Comparison of ENCODE assay signal across 9 cellular contexts in the genomic region with DNA sequence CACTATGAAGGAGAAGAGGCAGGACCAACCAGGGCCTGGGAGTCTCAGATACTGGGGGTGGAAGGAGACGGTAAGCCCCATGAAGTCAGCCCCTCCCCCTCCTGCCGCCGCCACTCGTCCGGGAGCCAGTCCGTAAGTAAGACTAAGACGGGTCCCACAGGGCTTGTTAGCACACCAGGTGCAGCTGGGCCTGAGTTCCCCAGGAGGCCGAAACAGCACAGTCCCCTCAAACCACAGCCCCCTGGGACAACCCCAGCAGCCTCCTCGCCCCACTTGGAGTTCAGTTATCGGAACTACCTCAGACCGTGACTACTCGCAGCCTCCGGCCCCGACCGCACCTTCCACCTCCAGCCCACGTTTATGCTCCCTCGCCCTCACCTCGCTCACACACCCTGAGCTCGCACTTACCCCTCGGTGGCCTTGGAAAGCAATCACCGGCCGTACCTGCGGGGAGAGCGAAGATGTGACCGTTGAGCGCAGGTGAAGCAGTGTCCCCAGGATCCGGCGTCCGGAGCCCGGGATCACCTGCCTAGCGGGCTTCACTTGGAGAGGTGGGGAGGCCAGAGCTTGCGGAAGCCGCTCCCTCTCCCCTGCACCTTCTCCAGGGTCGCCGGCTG. TPM values are rescaled to one million over a fixed set of nuclear protein-coding genes. Genes with fewer than 3 reads are reported as not detected.
DNase-seq lines count a peak whose midpoint lies in the region; ATAC-seq, FAIRE-seq and TF ChIP-seq lines count a peak whose summit lies in the region.
"Had no signal": no experiment of that assay in that cellular context is flagged by ENCODE, and none has a peak within 500 bp of the region (broad histone marks: within the 10 kb centered on the region; RNA-seq: fewer than 3 reads in every experiment).

No MANE protein-coding gene starts in this region.

- TF ChIP-seq CTCF in AG04449 (IDR thresholded peaks at IDR 0.05; ENCODE audit: insufficient read depth, low read length, missing control alignments) (no peak), Peyer's patch (IDR thresholded peaks at IDR 0.05) (no peak)

- no peaks in the 10 kb centered on the region for H3K27me3 ChIP-seq in Peyer's patch

- no peak for FAIRE-seq in HTR-8/SVneo (lab: Jason Lieb, UNC)

- CTCF ChIA-PET in AG04449 (lab: Yijun Ruan, JAX), result interaction anchor here (0.9 to 4.4 kb wide), 8 partner anchors 7 to 490 kb away, joined by 3 to 34 read pairs (median 10); partner anchors contain the start of gene SERF2

- peak overlapping the region; percentile 94 to 97 for H3K4me3 Mint-ChIP-seq in effector memory CD8-positive, alpha-beta T cell
- H3K4me3 Mint-ChIP-seq in naive thymus-derived CD8-positive, alpha-beta T cell, result peak overlapping the region; percentile 92 to 97 (median 96)

- peaks cover 56% of the 10 kb centered on the region for H3K36me3 Mint-ChIP-seq in effector memory CD8-positive, alpha-beta T cell (ENCODE audit: insufficient read depth)
- H3K36me3 Mint-ChIP-seq in naive thymus-derived CD8-positive, alpha-beta T cell, result peaks cover 0 to 21% (median 9%) of the 10 kb centered on the region in 3 donors

- H3K27ac Mint-ChIP-seq in effector memory CD8-positive, alpha-beta T cell, result peak overlapping the region in 1 of 2 donors; percentile 93
- H3K27ac Mint-ChIP-seq in naive thymus-derived CD8-positive, alpha-beta T cell, result peak overlapping the region in 8 of 10 donors; percentile 28 to 95 (median 90)

- H3K9me3 ChIP-seq in Peyer's patch, result no peaks in the 10 kb centered on the region

- TF ChIP-seq POLR2A in Peyer's patch (IDR thresholded peaks at IDR 0.05), result no peak

- POLR2A ChIA-PET in AG04449 (lab: Yijun Ruan, JAX), result interaction anchor here (0.5 to 1.5 kb wide), 6 partner anchors 11 to 733 kb away, joined by 3 to 8 read pairs (median 4); partner anchors contain the start of genes HYPK and SERINC4
- POLR2A ChIA-PET in naive thymus-derived CD8-positive, alpha-beta T cell (lab: Charles Lee), result interaction anchor here (0.6 to 4.7 kb wide), 9 partner anchors 8 to 1285 kb away, joined by 3 to 48 read pairs (median 9); partner anchors contain the start of genes HYPK, MFAP1, SERF2 and SERINC4

- peak overlapping the region; percentile 85 to 98 (median 90) for H3K27ac ChIP-seq in Peyer's patch

- ATAC-seq in GM18858 (IDR thresholded peaks at IDR 0.05; ENCODE audit: unreplicated experiment) (peak; percentile 51), HG02973 (IDR thresholded peaks at IDR 0.05; ENCODE audit: unreplicated experiment) (peak; percentile 60)
- ATAC-seq in effector memory CD8-positive, alpha-beta T cell (replicated peaks), result peak; percentile 5
- peak in 1 of 2 donors; percentile 1 for ATAC-seq in naive thymus-derived CD8-positive, alpha-beta T cell

- H3K27me3 Mint-ChIP-seq in effector memory CD8-positive, alpha-beta T cell, result no peaks in the 10 kb centered on the region
- H3K27me3 Mint-ChIP-seq in naive thymus-derived CD8-positive, alpha-beta T cell, result no peaks in the 10 kb centered on the region

- H3K4me1 Mint-ChIP-seq in effector memory CD8-positive, alpha-beta T cell (ENCODE audit: low read depth in 2 of 2), result peaks cover 10 to 19% of the 10 kb centered on the region in 2 donors
- H3K4me1 Mint-ChIP-seq in naive thymus-derived CD8-positive, alpha-beta T cell, result peaks cover 8 to 33% (median 28%) of the 10 kb centered on the region in 4 donors

- H3K4me3 ChIP-seq in AG04449 (ENCODE audit: low read depth, low read length) (peak overlapping the region; percentile 73), Peyer's patch (peak overlapping the region; percentile 55 to 76 (median 67))

- DNase-seq in AG04449 (ENCODE audit: low read depth, low spot score), result no peak
- peak; percentile 74 to 91 (median 87) for DNase-seq in Peyer's patch
- DNase-seq in effector memory CD8-positive, alpha-beta T cell, result peak in 2 of 3 experiments; percentile 17
- peak in 6 of 10 donors; percentile 12 to 68 (median 18) for DNase-seq in naive thymus-derived CD8-positive, alpha-beta T cell
- DNase-seq in HTR-8/SVneo (ENCODE audit: insufficient read length, low spot score), result no peak
- DNase-seq in NCI-H748 (lab: John Stamatoyannopoulos, UW; ENCODE audit: unreplicated experiment), result no peak

- H3K4me1 ChIP-seq in Peyer's patch, result peaks cover 0 to 19% (median 3%) of the 10 kb centered on the region in 4 donors

- H3K9me3 Mint-ChIP-seq in effector memory CD8-positive, alpha-beta T cell, result no peaks in the 10 kb centered on the region
- no peaks in the 10 kb centered on the region for H3K9me3 Mint-ChIP-seq in naive thymus-derived CD8-positive, alpha-beta T cell

- H3K36me3 ChIP-seq in Peyer's patch, result peaks cover 0 to 35% (median 0%) of the 10 kb centered on the region in 3 donors

RNA-seq across cellular contexts. Expression of gene ELL3, which starts 0.6 kb away (rescaled TPM):
- total RNA-seq in Peyer's patch, result 10 to 100 TPM; 34.7 to 84.1 (median 73.2) TPM
- total RNA-seq in naive thymus-derived CD8-positive, alpha-beta T cell, result 1 to 10 TPM; 4.0 to 4.4 TPM
- polyA plus RNA-seq in naive thymus-derived CD8-positive, alpha-beta T cell, result 1 to 10 TPM in 2 of 3 donors, under 1 TPM in 1; 0.73 to 2.1 (median 1.4) TPM

RNA-seq across cellular contexts. Expression of gene SERF2, which starts 15.9 kb away (rescaled TPM):
- 100 to 1,000 TPM; 647 to 897 (median 711) TPM for total RNA-seq in Peyer's patch
- 100 to 1,000 TPM; 549 to 584 TPM for total RNA-seq in naive thymus-derived CD8-positive, alpha-beta T cell
- polyA plus RNA-seq in naive thymus-derived CD8-positive, alpha-beta T cell, result 1,000 to 10,000 TPM; 1,905 to 2,412 (median 2,207) TPM

RNA-seq across cellular contexts. Expression of gene SERINC4, which starts 23.8 kb away (rescaled TPM):
- not detected for total RNA-seq in Peyer's patch
- total RNA-seq in naive thymus-derived CD8-positive, alpha-beta T cell, result under 1 TPM; 0.23 to 0.27 TPM
- polyA plus RNA-seq in naive thymus-derived CD8-positive, alpha-beta T cell, result 1 to 10 TPM; 2.1 to 4.2 (median 3.5) TPM
- total RNA-seq: pulmonary artery endothelial cell had no signal

RNA-seq across cellular contexts. Expression of gene HYPK, which starts 24.2 kb away (rescaled TPM):
- 10 to 100 TPM; 13.0 to 38.0 (median 21.5) TPM for total RNA-seq in Peyer's patch
- 10 to 100 TPM; 27.7 to 28.9 TPM for total RNA-seq in naive thymus-derived CD8-positive, alpha-beta T cell
- polyA plus RNA-seq in naive thymus-derived CD8-positive, alpha-beta T cell, result 10 to 100 TPM in 2 of 3 donors, 1 to 10 TPM in 1; 7.7 to 14.1 (median 13.0) TPM

RNA-seq across cellular contexts. Expression of gene PDIA3, which starts 30.0 kb away (rescaled TPM):
- total RNA-seq in Peyer's patch, result 100 to 1,000 TPM in 2 of 4 donors, 10 to 100 TPM in 2; 28.9 to 136 (median 106) TPM
- total RNA-seq in naive thymus-derived CD8-positive, alpha-beta T cell, result 100 to 1,000 TPM; 147 to 150 TPM
- polyA plus RNA-seq in naive thymus-derived CD8-positive, alpha-beta T cell, result 100 to 1,000 TPM; 246 to 310 (median 268) TPM

Comparison
In these comparisons a context has a peak if more than half of its experiments do, and no peak if none do; other contexts are left out.
1. DNase-seq: peak in Peyer's patch (3 of 3), effector memory CD8-positive, alpha-beta T cell (2 of 3) and naive thymus-derived CD8-positive, alpha-beta T cell (6 of 10); none in AG04449 (single experiment), HTR-8/SVneo (single experiment) and NCI-H748 (single experiment).
2. RNA of gene ELL3, which starts 0.6 kb away (total RNA-seq): 34.7 to 84.1 TPM in Peyer's patch; 4.0 to 4.4 TPM in naive thymus-derived CD8-positive, alpha-beta T cell; every median in the first group is over 4 times any median in the second.